14 cellular contexts compared by ENCODE assay signal in genomic region chr11:86249307-86250098, GRCh38. TPM values are rescaled to one million over a fixed set of nuclear protein-coding genes. Genes with fewer than 3 reads are reported as not detected.
DNase-seq lines count a peak whose midpoint lies in the region; ATAC-seq, FAIRE-seq and TF ChIP-seq lines count a peak whose summit lies in the region.
"Had no signal": no experiment of that assay in that cellular context is flagged by ENCODE, and none has a peak within 500 bp of the region (broad histone marks: within the 10 kb centered on the region; RNA-seq: fewer than 3 reads in every experiment).

No MANE protein-coding gene starts in this region.

- H3K36me3 Mint-ChIP-seq in natural killer cell treated with Interleukin-12 subunit alpha and Interleukin-12 subunit beta and Interleukin-15 and Interleukin-18, amount 100 ng/mL, for 72 hours = peaks cover 13% of the 10 kb centered on the region
- H3K36me3 Mint-ChIP-seq in natural killer cell (no peaks in the 10 kb centered on the region), brain (peaks cover 18% of the 10 kb centered on the region)

- H3K4me1 ChIP-seq in OCI-LY3 (ENCODE audit: low read length) (peaks cover 61% of the 10 kb centered on the region), testis (peaks cover 15% of the 10 kb centered on the region), HepG2 (ENCODE audit: insufficient read depth, low read length) (peaks cover 43% of the 10 kb centered on the region), small intestine (ENCODE audit: control insufficient read depth in 2 of 2, insufficient read depth in 1 of 2, low read depth in 1 of 2, low read length in 1 of 2) (peaks cover 2 to 8% of the 10 kb centered on the region in 2 donors)

- H3K27ac Mint-ChIP-seq in natural killer cell treated with Interleukin-12 subunit alpha and Interleukin-12 subunit beta and Interleukin-15 and Interleukin-18, amount 100 ng/mL, for 72 hours = peak overlapping the region; percentile 12 to 72
- H3K27ac Mint-ChIP-seq in natural killer cell (peak overlapping the region in 1 of 2 donors; percentile 53), brain (peak overlapping the region in 3 of 5 experiments; percentile 21 to 34 (median 31))

- no peak for DNase-seq in natural killer cell treated with Interleukin-12 subunit alpha and Interleukin-12 subunit beta and Interleukin-15 and Interleukin-18, amount 100 ng/mL, for 72 hours (ENCODE audit: low spot score)
- DNase-seq in natural killer cell = no peak
- peak; percentile 24 for DNase-seq in testis
- no peak for DNase-seq in HepG2 (ENCODE audit: low spot score)
- no peak for DNase-seq in small intestine
- DNase-seq in Kasumi-1 (lab: John Stamatoyannopoulos, UW) = no peak
- DNase-seq: colonic mucosa; mucosa of descending colon; NCI-H187 treated with DMSO at 0.1 percent for 48 hours; stimulated activated naive B cell treated with anti-CD40 and anti-IgM and Interleukin-4, amounts not matched to agents 10 μg/mL and 1 μg/mL and 100 μg/mL, for 72 hours; T-helper 1 cell had no signal

- no peaks in the 10 kb centered on the region for H3K9me3 ChIP-seq in OCI-LY3 (ENCODE audit: insufficient read depth, low read length)
- H3K9me3 ChIP-seq in testis = no peaks in the 10 kb centered on the region
- no peaks in the 10 kb centered on the region for H3K9me3 ChIP-seq in HepG2 (ENCODE audit: low read length)
- no peaks in the 10 kb centered on the region for H3K9me3 ChIP-seq in small intestine (ENCODE audit: control insufficient read depth, low read depth)
- H3K9me3 ChIP-seq: colonic mucosa, mucosa of descending colon had no signal

- CTCF ChIA-PET in HepG2 (lab: Yijun Ruan, JAX; ENCODE audit: low intra/inter-chr PET ratio, low total read pairs) = no interaction called here

- 37 to 45% methylated on average over 3 of the region's 3 CpGs for WGBS in testis, 2 donors
- 82% methylated on average over 3 of the region's 3 CpGs for WGBS in HepG2 (ENCODE audit: low lambda C conversion rate)
- 39 to 48% (median 40%) methylated on average over 3 of the region's 3 CpGs for WGBS in small intestine, 3 donors

- peak overlapping the region; percentile 59 for H3K4me3 Mint-ChIP-seq in natural killer cell treated with Interleukin-12 subunit alpha and Interleukin-12 subunit beta and Interleukin-15 and Interleukin-18, amount 100 ng/mL, for 72 hours
- H3K4me3 Mint-ChIP-seq in natural killer cell = no peak overlapping the region
- peak overlapping the region in 3 of 5 experiments; percentile 11 to 43 (median 42) for H3K4me3 Mint-ChIP-seq in brain

- H3K79me2 ChIP-seq in OCI-LY3 (ENCODE audit: low read length) (peaks cover 94% of the 10 kb centered on the region), HepG2 (ENCODE audit: insufficient read depth, low read length) (peaks cover 85% of the 10 kb centered on the region)

- FAIRE-seq in HepG2 (lab: Jason Lieb, UNC) (no peak), small intestine (lab: Jason Lieb, UNC) (no peak)
- FAIRE-seq: G401.6 had no signal

- intact Hi-C loops in natural killer cell (cut with micrococcal nuclease) (loop anchor here (5.0 kb wide), 1 partner anchor 53 kb away; the partner anchor contains the start of gene HIKESHI), testis (cut with DNase I; ENCODE audit: low total_unique reads) (no loop called here), HepG2 (cut with micrococcal nuclease; ENCODE audit: unreplicated experiment) (no loop called here)

- BruUV-seq in HepG2 (replicated peaks; lab: Mats Ljungman, UMichigan) = no TSS peak

- no peaks in the 10 kb centered on the region for H3K27me3 Mint-ChIP-seq in natural killer cell treated with Interleukin-12 subunit alpha and Interleukin-12 subunit beta and Interleukin-15 and Interleukin-18, amount 100 ng/mL, for 72 hours
- H3K27me3 Mint-ChIP-seq in natural killer cell (ENCODE audit: low read depth in 2 of 2) (no peaks in the 10 kb centered on the region), brain (no peaks in the 10 kb centered on the region)
- H3K27me3 Mint-ChIP-seq: stimulated activated naive B cell treated with anti-CD40 and anti-IgM and Interleukin-4, amounts not matched to agents 10 μg/mL and 1 μg/mL and 100 μg/mL, for 72 hours had no signal

- POLR2A ChIA-PET in HepG2 (lab: Yijun Ruan, JAX) = no interaction called here

- H3K4me1 Mint-ChIP-seq in natural killer cell treated with Interleukin-12 subunit alpha and Interleukin-12 subunit beta and Interleukin-15 and Interleukin-18, amount 100 ng/mL, for 72 hours (ENCODE audit: low read depth in 2 of 2) = peaks cover 28 to 46% of the 10 kb centered on the region in 2 donors
- H3K4me1 Mint-ChIP-seq in natural killer cell (peaks cover 6 to 32% of the 10 kb centered on the region in 2 donors), brain (peaks cover 17% of the 10 kb centered on the region)

- H3K27me3 ChIP-seq in OCI-LY3 (ENCODE audit: low read depth, low read length) (no peaks in the 10 kb centered on the region), testis (no peaks in the 10 kb centered on the region), HepG2 (ENCODE audit: control insufficient read depth in 1 of 2, insufficient read depth in 2 of 2, low read length in 2 of 2) (no peaks in the 10 kb centered on the region; a peak in 2 of 5 replicates), small intestine (ENCODE audit: control insufficient read depth in 2 of 2, insufficient read depth in 2 of 2, low read length in 2 of 2) (no peaks in the 10 kb centered on the region)
- H3K27me3 ChIP-seq: colonic mucosa had no signal

- TF ChIP-seq POLR2A in testis (IDR thresholded peaks at IDR 0.05) (no peak), HepG2 (IDR thresholded peaks at IDR 0.05; ENCODE audit: insufficient read depth in 1 of 2, low read depth in 2 of 2, low read length in 2 of 2) (no peak)

- peaks cover 69% of the 10 kb centered on the region for H4K20me1 ChIP-seq in OCI-LY3 (ENCODE audit: insufficient read depth, low read length)
- H4K20me1 ChIP-seq in HepG2 (ENCODE audit: insufficient read depth, low read length) = 0 out of 2 replicates have a peak, but pooled peaks cover 5% of the 10 kb centered on the region

- TF ChIP-seq CTCF in natural killer cell (IDR thresholded peaks at IDR 0.05) (no peak), OCI-LY3 (IDR thresholded peaks at IDR 0.05; ENCODE audit: low read depth, low read length) (no peak), brain (conservative IDR thresholded peaks at IDR 0.05) (no peak), testis (IDR thresholded peaks at IDR 0.05) (no peak), HepG2 (CRISPR knock-in tag; IDR thresholded peaks at IDR 0.05) (no peak)

- no peak overlapping the region for H2AFZ ChIP-seq in OCI-LY3 (ENCODE audit: low read depth, low read length)
- no peak overlapping the region for H2AFZ ChIP-seq in HepG2 (ENCODE audit: low read length)

- peak overlapping the region; percentile 7 for H3K9ac ChIP-seq in OCI-LY3 (ENCODE audit: low read length)
- no peak overlapping the region for H3K9ac ChIP-seq in HepG2 (ENCODE audit: insufficient read depth, low read depth, low read length)

- peaks cover 14% of the 10 kb centered on the region for H3K36me3 ChIP-seq in OCI-LY3 (replicated peaks; ENCODE audit: low read depth, low read length)
- no peaks in the 10 kb centered on the region for H3K36me3 ChIP-seq in testis (ENCODE audit: low read depth, missing control alignments)
- peaks cover 0 to 14% of the 10 kb centered on the region in 2 experiments; a peak in 2 of 5 replicates for H3K36me3 ChIP-seq in HepG2 (replicated peaks in 1 of 2; ENCODE audit: control insufficient read depth in 1 of 2, insufficient read depth in 2 of 2, low read length in 2 of 2)
- H3K36me3 ChIP-seq in small intestine (ENCODE audit: control insufficient read depth in 2 of 2, insufficient read depth in 2 of 2, low read length in 2 of 2) = no peaks in the 10 kb centered on the region
- H3K36me3 ChIP-seq: colonic mucosa had no signal

- peak overlapping the region; percentile 78 for H3K4me3 ChIP-seq in OCI-LY3 (ENCODE audit: low read length)
- H3K4me3 ChIP-seq in testis = no peak overlapping the region
- no peak overlapping the region for H3K4me3 ChIP-seq in HepG2 (replicated peaks in 1 of 3; ENCODE audit: insufficient read depth in 1 of 3, low read depth in 2 of 3, low read length in 3 of 3)
- no peak overlapping the region for H3K4me3 ChIP-seq in small intestine (ENCODE audit: low read depth in 1 of 2, low read length in 2 of 2)
- H3K4me3 ChIP-seq: colonic mucosa, mucosa of descending colon had no signal

- no peak overlapping the region for H3K27ac ChIP-seq in OCI-LY3 (ENCODE audit: low read length)
- H3K27ac ChIP-seq in testis = peak overlapping the region in 1 of 2 donors; percentile 53
- H3K27ac ChIP-seq in HepG2 (ENCODE audit: extremely low read length, insufficient read depth, low read length) = no peak overlapping the region
- H3K27ac ChIP-seq in small intestine (ENCODE audit: low read depth in 1 of 2, low read length in 1 of 2) = no peak overlapping the region
- H3K27ac ChIP-seq: colonic mucosa had no signal

- no peak for TF ChIP-seq RAD21 in HepG2 (CRISPR knock-in tag; IDR thresholded peaks at IDR 0.05)

- no peak for ATAC-seq in natural killer cell treated with Interleukin-12 subunit alpha and Interleukin-12 subunit beta and Interleukin-15 and Interleukin-18, amount 100 ng/mL, for 72 hours
- ATAC-seq in natural killer cell = no peak
- ATAC-seq in HepG2 = no peak
- ATAC-seq: mucosa of descending colon; stimulated activated naive B cell treated with anti-CD40 and anti-IgM and Interleukin-4, amounts not matched to agents 10 μg/mL and 1 μg/mL and 100 μg/mL, for 72 hours had no signal

- H3K9me3 Mint-ChIP-seq in natural killer cell treated with Interleukin-12 subunit alpha and Interleukin-12 subunit beta and Interleukin-15 and Interleukin-18, amount 100 ng/mL, for 72 hours = no peaks in the 10 kb centered on the region
- H3K9me3 Mint-ChIP-seq in natural killer cell (no peaks in the 10 kb centered on the region), brain (peaks cover 0 to 3% (median 0%) of the 10 kb centered on the region in 5 experiments)
- H3K9me3 Mint-ChIP-seq: stimulated activated naive B cell treated with anti-CD40 and anti-IgM and Interleukin-4, amounts not matched to agents 10 μg/mL and 1 μg/mL and 100 μg/mL, for 72 hours had no signal

- in situ Hi-C loops in HepG2 (cut with HindIII; ENCODE audit: extremely low pct_ligation_motif_present, low pct_unique_long_range_greater_than_20kb) = loop anchor here (25.0 kb wide), 1 partner anchor 612 kb away; the partner anchor contains the start of genes DLG2, TMEM126A and TMEM126B

- TF ChIP-seq EP300 in HepG2 (IDR thresholded peaks at IDR 0.05; ENCODE audit: low read depth in 2 of 2, low read length in 2 of 2) (no peak), HepG2 (CRISPR knock-in tag; IDR thresholded peaks at IDR 0.05; ENCODE audit: borderline replicate concordance) (no peak)

- H3K4me2 ChIP-seq in OCI-LY3 (ENCODE audit: low read length) (peak overlapping the region; percentile 87), HepG2 (ENCODE audit: low read depth, low read length) (no peak overlapping the region)

RNA-seq across cellular contexts. Expression of gene EED, which starts 5.0 kb away (rescaled TPM):
- 100 to 1,000 TPM in 1 of 2 donors, 10 to 100 TPM in 1; 89.3 to 143 TPM for total RNA-seq in natural killer cell treated with Interleukin-12 subunit alpha and Interleukin-12 subunit beta and Interleukin-15 and Interleukin-18, amount 100 ng/mL, for 72 hours
- total RNA-seq in natural killer cell (10 to 100 TPM; 26.0 to 36.9 (median 34.0) TPM), testis (10 to 100 TPM; 29.9 to 38.0 TPM), HepG2 (2016; rRNA removed; fragmentation: Illumina TruSeq; extraction: Trizol) (28.4 and 39.7 TPM in 2 replicates)
- polyA plus RNA-seq in brain (ENCODE audit: insufficient read depth, low read depth, low replicate concordance) (10.4 TPM), testis (ENCODE audit: insufficient read depth, low read depth, low replicate concordance) (19.0 TPM), HepG2 (2011; rRNA removed) (8.9 and 11.0 TPM in 2 replicates), small intestine (10 to 100 TPM; 13.5 to 15.3 (median 14.5) TPM)
- 9.2 and 9.8 TPM in 2 replicates for total RNA-seq in HepG2 (2016; cell fraction: cytosol; rRNA removed; fragmentation: Illumina TruSeq; extraction: Trizol; ENCODE audit: low read depth)
- 30.2 and 38.4 TPM in 2 replicates for total RNA-seq in HepG2 (2016; cell fraction: insoluble cytoplasmic fraction; rRNA removed; fragmentation: Illumina TruSeq; extraction: Trizol)
- 9.8 and 12.4 TPM in 2 replicates for total RNA-seq in HepG2 (2016; cell fraction: membrane; rRNA removed; fragmentation: Illumina TruSeq; extraction: Trizol)
- 43.4 and 44.1 TPM in 2 replicates for total RNA-seq in HepG2 (2016; cell fraction: nucleus; rRNA removed; fragmentation: Illumina TruSeq; extraction: Trizol)
- polyA plus RNA-seq in HepG2 (2011; cell fraction: cytosol; rRNA removed) = 3.7 and 4.4 TPM in 2 replicates
- 10.7 and 10.8 TPM in 2 replicates for polyA plus RNA-seq in HepG2 (2011; cell fraction: nucleus; rRNA removed)
- 11.9 and 16.4 TPM in 2 replicates for polyA plus RNA-seq in HepG2 (2012)
- polyA plus RNA-seq in HepG2 (2016; cell fraction: cytosol; fragmentation: Illumina TruSeq; extraction: Trizol; ENCODE audit: low read depth) = 2.1 and 2.5 TPM in 2 replicates
- 28.4 and 29.1 TPM in 2 replicates for polyA plus RNA-seq in HepG2 (2016; cell fraction: insoluble cytoplasmic fraction; fragmentation: Illumina TruSeq; extraction: Trizol; ENCODE audit: low read depth)
- polyA plus RNA-seq in HepG2 (2016; cell fraction: membrane; fragmentation: Illumina TruSeq; extraction: Trizol; ENCODE audit: low read depth) = 3.5 and 4.2 TPM in 2 replicates
- polyA plus RNA-seq in HepG2 (2016; cell fraction: nucleus; fragmentation: Illumina TruSeq; extraction: Trizol; ENCODE audit: insufficient read depth, low read depth) = 38.4 and 40.2 TPM in 2 replicates
- polyA minus RNA-seq in HepG2 (2011; rRNA and poly(A)+ RNA removed; ENCODE audit: low replicate concordance) = 4.5 and 20.2 TPM in 2 replicates
- polyA minus RNA-seq in HepG2 (2011; cell fraction: cytosol; rRNA and poly(A)+ RNA removed) = 4.9 and 5.7 TPM in 2 replicates
- polyA minus RNA-seq in HepG2 (2011; cell fraction: nucleus; rRNA and poly(A)+ RNA removed) = 48.0 and 61.4 TPM in 2 replicates

RNA-seq across cellular contexts. Expression of gene HIKESHI, which starts 52.5 kb away (rescaled TPM):
- total RNA-seq in natural killer cell treated with Interleukin-12 subunit alpha and Interleukin-12 subunit beta and Interleukin-15 and Interleukin-18, amount 100 ng/mL, for 72 hours = 10 to 100 TPM; 42.7 to 64.3 TPM
- total RNA-seq in natural killer cell (10 to 100 TPM; 12.7 to 24.2 (median 18.2) TPM), testis (10 to 100 TPM; 34.1 to 38.1 TPM), HepG2 (2016; rRNA removed; fragmentation: Illumina TruSeq; extraction: Trizol) (67.8 and 75.2 TPM in 2 replicates)
- polyA plus RNA-seq in brain (ENCODE audit: insufficient read depth, low read depth, low replicate concordance) (80.1 TPM), testis (ENCODE audit: insufficient read depth, low read depth, low replicate concordance) (48.7 TPM), HepG2 (2011; rRNA removed) (66.6 and 74.8 TPM in 2 replicates), small intestine (10 to 100 TPM; 16.8 to 36.5 (median 21.1) TPM)
- total RNA-seq in HepG2 (2016; cell fraction: cytosol; rRNA removed; fragmentation: Illumina TruSeq; extraction: Trizol; ENCODE audit: low read depth) = 83.1 and 102 TPM in 2 replicates
- 71.7 and 75.9 TPM in 2 replicates for total RNA-seq in HepG2 (2016; cell fraction: insoluble cytoplasmic fraction; rRNA removed; fragmentation: Illumina TruSeq; extraction: Trizol)
- total RNA-seq in HepG2 (2016; cell fraction: membrane; rRNA removed; fragmentation: Illumina TruSeq; extraction: Trizol) = 106 TPM in 2 replicates
- total RNA-seq in HepG2 (2016; cell fraction: nucleus; rRNA removed; fragmentation: Illumina TruSeq; extraction: Trizol) = 29.7 and 37.3 TPM in 2 replicates
- polyA plus RNA-seq in HepG2 (2011; cell fraction: cytosol; rRNA removed) = 27.3 and 35.6 TPM in 2 replicates
- 47.3 and 48.8 TPM in 2 replicates for polyA plus RNA-seq in HepG2 (2011; cell fraction: nucleus; rRNA removed)
- 30.1 and 37.1 TPM in 2 replicates for polyA plus RNA-seq in HepG2 (2012)
- polyA plus RNA-seq in HepG2 (2016; cell fraction: cytosol; fragmentation: Illumina TruSeq; extraction: Trizol; ENCODE audit: low read depth) = 86.5 and 101 TPM in 2 replicates
- 54.2 and 61.6 TPM in 2 replicates for polyA plus RNA-seq in HepG2 (2016; cell fraction: insoluble cytoplasmic fraction; fragmentation: Illumina TruSeq; extraction: Trizol; ENCODE audit: low read depth)
- 78.5 and 91.4 TPM in 2 replicates for polyA plus RNA-seq in HepG2 (2016; cell fraction: membrane; fragmentation: Illumina TruSeq; extraction: Trizol; ENCODE audit: low read depth)
- 57.9 and 58.2 TPM in 2 replicates for polyA plus RNA-seq in HepG2 (2016; cell fraction: nucleus; fragmentation: Illumina TruSeq; extraction: Trizol; ENCODE audit: insufficient read depth, low read depth)
- polyA minus RNA-seq in HepG2 (2011; rRNA and poly(A)+ RNA removed; ENCODE audit: low replicate concordance) = 26.6 and 64.0 TPM in 2 replicates
- 10.0 and 12.8 TPM in 2 replicates for polyA minus RNA-seq in HepG2 (2011; cell fraction: cytosol; rRNA and poly(A)+ RNA removed)
- polyA minus RNA-seq in HepG2 (2011; cell fraction: nucleus; rRNA and poly(A)+ RNA removed) = 19.8 and 24.1 TPM in 2 replicates
